In the genomic region with DNA sequence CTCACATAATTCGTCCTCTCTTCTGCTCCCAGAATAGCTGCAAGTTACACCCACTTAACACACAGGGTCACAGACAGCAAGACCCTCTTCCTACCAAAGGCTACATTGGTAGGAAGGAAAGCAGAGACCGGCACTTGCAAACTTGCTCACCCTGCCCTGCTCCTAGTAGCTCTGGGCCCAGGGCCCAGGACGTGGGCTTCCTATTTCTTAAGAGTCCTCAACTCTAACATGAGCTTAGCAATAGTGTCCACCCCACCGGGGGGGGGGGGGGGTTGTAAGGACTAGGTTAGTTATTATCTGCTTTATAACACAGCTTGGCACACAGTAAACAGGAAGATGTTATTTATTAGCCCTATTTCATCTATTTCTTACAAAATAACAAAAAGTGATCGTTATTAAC, we compare ENCODE assay signal across 2 cellular contexts.
TF ChIP-seq lines count a peak whose summit lies in the region.

No MANE protein-coding gene starts in this region.

TF ChIP-seq in liver, 16 proteins besides CTCF, POLR2A, EP300 and RAD21:
- TF ChIP-seq EGR1 (IDR thresholded peaks at IDR 0.05; ENCODE audit: low read depth in 2 of 2): no peak
- no peak for TF ChIP-seq GABPA (IDR thresholded peaks at IDR 0.05 in 1 of 2, conservative IDR thresholded peaks at IDR 0.05 in 1 of 2)
- TF ChIP-seq HNF4G (IDR thresholded peaks at IDR 0.05): no peak
- no peak for TF ChIP-seq YY1 (IDR thresholded peaks at IDR 0.05)
- no peak for TF ChIP-seq JUND (IDR thresholded peaks at IDR 0.05)
- no peak for TF ChIP-seq SP1 (IDR thresholded peaks at IDR 0.05)
- TF ChIP-seq HNF4A (conservative IDR thresholded peaks at IDR 0.05): no peak
- TF ChIP-seq NR2F2 (IDR thresholded peaks at IDR 0.05): no peak
- no peak for TF ChIP-seq TAF1 (conservative IDR thresholded peaks at IDR 0.05)
- TF ChIP-seq, protein P1, sequence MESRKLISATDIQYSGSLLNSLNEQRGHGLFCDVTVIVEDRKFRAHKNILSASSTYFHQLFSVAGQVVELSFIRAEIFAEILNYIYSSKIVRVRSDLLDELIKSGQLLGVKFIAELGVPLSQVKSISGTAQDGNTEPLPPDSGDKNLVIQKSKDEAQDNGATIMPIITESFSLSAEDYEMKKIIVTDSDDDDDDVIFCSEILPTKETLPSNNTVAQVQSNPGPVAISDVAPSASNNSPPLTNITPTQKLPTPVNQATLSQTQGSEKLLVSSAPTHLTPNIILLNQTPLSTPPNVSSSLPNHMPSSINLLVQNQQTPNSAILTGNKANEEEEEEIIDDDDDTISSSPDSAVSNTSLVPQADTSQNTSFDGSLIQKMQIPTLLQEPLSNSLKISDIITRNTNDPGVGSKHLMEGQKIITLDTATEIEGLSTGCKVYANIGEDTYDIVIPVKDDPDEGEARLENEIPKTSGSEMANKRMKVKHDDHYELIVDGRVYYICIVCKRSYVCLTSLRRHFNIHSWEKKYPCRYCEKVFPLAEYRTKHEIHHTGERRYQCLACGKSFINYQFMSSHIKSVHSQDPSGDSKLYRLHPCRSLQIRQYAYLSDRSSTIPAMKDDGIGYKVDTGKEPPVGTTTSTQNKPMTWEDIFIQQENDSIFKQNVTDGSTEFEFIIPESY (IDR thresholded peaks at IDR 0.05): no peak
- TF ChIP-seq RXRA (IDR thresholded peaks at IDR 0.05): no peak

TF ChIP-seq in HepG2, 621 proteins besides CTCF, POLR2A, EP300 and RAD21:
- TF ChIP-seq HOXA9 (CRISPR knock-in tag; IDR thresholded peaks at IDR 0.05; ENCODE audit: borderline replicate concordance) (no peak), PAWR (CRISPR knock-in tag; IDR thresholded peaks at IDR 0.05; ENCODE audit: borderline replicate concordance) (no peak), XBP1 (CRISPR knock-in tag; IDR thresholded peaks at IDR 0.05) (no peak), SIX4 (CRISPR knock-in tag; IDR thresholded peaks at IDR 0.05) (no peak), ZNF709 (CRISPR knock-in tag; IDR thresholded peaks at IDR 0.05) (no peak), HIVEP1 (CRISPR knock-in tag; IDR thresholded peaks at IDR 0.05) (no peak), ZNF614 (CRISPR knock-in tag; IDR thresholded peaks at IDR 0.05; ENCODE audit: borderline replicate concordance) (no peak), PITX1 (CRISPR knock-in tag; IDR thresholded peaks at IDR 0.05) (no peak), NFE2 (CRISPR knock-in tag; IDR thresholded peaks at IDR 0.05) (no peak)
- TF ChIP-seq, protein P2, sequence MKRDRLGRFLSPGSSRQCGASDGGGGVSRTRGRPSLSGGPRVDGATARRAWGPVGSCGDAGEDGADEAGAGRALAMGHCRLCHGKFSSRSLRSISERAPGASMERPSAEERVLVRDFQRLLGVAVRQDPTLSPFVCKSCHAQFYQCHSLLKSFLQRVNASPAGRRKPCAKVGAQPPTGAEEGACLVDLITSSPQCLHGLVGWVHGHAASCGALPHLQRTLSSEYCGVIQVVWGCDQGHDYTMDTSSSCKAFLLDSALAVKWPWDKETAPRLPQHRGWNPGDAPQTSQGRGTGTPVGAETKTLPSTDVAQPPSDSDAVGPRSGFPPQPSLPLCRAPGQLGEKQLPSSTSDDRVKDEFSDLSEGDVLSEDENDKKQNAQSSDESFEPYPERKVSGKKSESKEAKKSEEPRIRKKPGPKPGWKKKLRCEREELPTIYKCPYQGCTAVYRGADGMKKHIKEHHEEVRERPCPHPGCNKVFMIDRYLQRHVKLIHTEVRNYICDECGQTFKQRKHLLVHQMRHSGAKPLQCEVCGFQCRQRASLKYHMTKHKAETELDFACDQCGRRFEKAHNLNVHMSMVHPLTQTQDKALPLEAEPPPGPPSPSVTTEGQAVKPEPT (CRISPR knock-in tag; IDR thresholded peaks at IDR 0.05; ENCODE audit: low read depth): no peak
